2 cellular contexts compared by ENCODE assay signal in the genomic region with DNA sequence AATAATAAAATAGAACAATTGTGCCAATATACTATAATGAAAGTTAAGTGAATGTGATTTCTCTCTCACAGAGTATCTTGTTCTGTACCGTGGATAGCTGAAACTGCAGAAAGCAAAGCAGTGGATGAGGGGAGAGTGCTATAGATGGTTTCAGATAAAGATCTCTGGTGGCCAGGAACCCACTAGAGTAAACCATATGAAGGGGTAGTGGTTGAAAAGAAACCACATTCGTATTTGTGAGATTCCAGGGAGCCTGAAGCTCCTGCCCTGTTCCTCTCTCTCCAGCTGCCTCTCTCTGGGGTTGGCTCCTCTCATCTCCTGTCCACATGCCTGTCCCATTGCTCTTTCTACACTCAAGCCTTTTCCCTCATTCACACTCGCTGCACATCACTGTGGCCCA.
TF ChIP-seq lines count a peak whose summit lies in the region.

No MANE protein-coding gene starts in this region.

TF ChIP-seq in IMR-90, 13 proteins besides CTCF, POLR2A, EP300 and RAD21:
- TF ChIP-seq MAFK (IDR thresholded peaks at IDR 0.05; ENCODE audit: low read depth, low read length): no peak
- TF ChIP-seq SMC3 (IDR thresholded peaks at IDR 0.05; ENCODE audit: low read depth, low read length): no peak
- no peak for TF ChIP-seq BHLHE40 (IDR thresholded peaks at IDR 0.05; ENCODE audit: low read depth, low read length)
- TF ChIP-seq NFE2L2 (IDR thresholded peaks at IDR 0.05; ENCODE audit: low read depth, low read length): no peak
- TF ChIP-seq CEBPB (IDR thresholded peaks at IDR 0.05; ENCODE audit: low read depth, low read length): no peak
- TF ChIP-seq CHD1 (IDR thresholded peaks at IDR 0.05; ENCODE audit: low read depth, low read length): no peak
- TF ChIP-seq, protein P1, sequence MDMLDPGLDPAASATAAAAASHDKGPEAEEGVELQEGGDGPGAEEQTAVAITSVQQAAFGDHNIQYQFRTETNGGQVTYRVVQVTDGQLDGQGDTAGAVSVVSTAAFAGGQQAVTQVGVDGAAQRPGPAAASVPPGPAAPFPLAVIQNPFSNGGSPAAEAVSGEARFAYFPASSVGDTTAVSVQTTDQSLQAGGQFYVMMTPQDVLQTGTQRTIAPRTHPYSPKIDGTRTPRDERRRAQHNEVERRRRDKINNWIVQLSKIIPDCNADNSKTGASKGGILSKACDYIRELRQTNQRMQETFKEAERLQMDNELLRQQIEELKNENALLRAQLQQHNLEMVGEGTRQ (IDR thresholded peaks at IDR 0.05; ENCODE audit: low read depth, low read length): no peak
- TF ChIP-seq MXI1 (IDR thresholded peaks at IDR 0.05; ENCODE audit: borderline replicate concordance, low read depth, low read length): no peak
- TF ChIP-seq RCOR1 (IDR thresholded peaks at IDR 0.05; ENCODE audit: insufficient replicate concordance, low read length): no peak
- TF ChIP-seq, protein P2, sequence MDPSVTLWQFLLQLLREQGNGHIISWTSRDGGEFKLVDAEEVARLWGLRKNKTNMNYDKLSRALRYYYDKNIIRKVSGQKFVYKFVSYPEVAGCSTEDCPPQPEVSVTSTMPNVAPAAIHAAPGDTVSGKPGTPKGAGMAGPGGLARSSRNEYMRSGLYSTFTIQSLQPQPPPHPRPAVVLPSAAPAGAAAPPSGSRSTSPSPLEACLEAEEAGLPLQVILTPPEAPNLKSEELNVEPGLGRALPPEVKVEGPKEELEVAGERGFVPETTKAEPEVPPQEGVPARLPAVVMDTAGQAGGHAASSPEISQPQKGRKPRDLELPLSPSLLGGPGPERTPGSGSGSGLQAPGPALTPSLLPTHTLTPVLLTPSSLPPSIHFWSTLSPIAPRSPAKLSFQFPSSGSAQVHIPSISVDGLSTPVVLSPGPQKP (IDR thresholded peaks at IDR 0.05; ENCODE audit: borderline replicate concordance, low read depth, low read length): no peak
- no peak for TF ChIP-seq MAZ (IDR thresholded peaks at IDR 0.05; ENCODE audit: borderline replicate concordance, low read depth, low read length)
- no peak for TF ChIP-seq RFX5 (IDR thresholded peaks at IDR 0.05; ENCODE audit: low read depth, low read length)
- TF ChIP-seq FOS (IDR thresholded peaks at IDR 0.05; ENCODE audit: low read depth, low read length): no peak

TF ChIP-seq in H1, 55 proteins besides CTCF, POLR2A, EP300 and RAD21:
- TF ChIP-seq RBBP5 (IDR thresholded peaks at IDR 0.05; ENCODE audit: borderline replicate concordance, low read depth, low read length) (no peak), FOSL1 (IDR thresholded peaks at IDR 0.05; ENCODE audit: insufficient read depth, low read depth, low read length) (no peak), TCF12 (IDR thresholded peaks at IDR 0.05; ENCODE audit: low read depth, low read length) (no peak), CBX5 (IDR thresholded peaks at IDR 0.05; ENCODE audit: low read depth, low read length) (no peak), CTBP2 (IDR thresholded peaks at IDR 0.05; ENCODE audit: borderline replicate concordance, insufficient read depth, insufficient read length, low read length) (no peak), TAF1 (IDR thresholded peaks at IDR 0.05; ENCODE audit: low read depth, low read length) (no peak), POU5F1 (IDR thresholded peaks at IDR 0.05; ENCODE audit: low read depth, low read length) (no peak), ASH2L (IDR thresholded peaks at IDR 0.05; ENCODE audit: low read length) (no peak), MAFK (IDR thresholded peaks at IDR 0.05; ENCODE audit: low read depth, low read length) (no peak), EGR1 (IDR thresholded peaks at IDR 0.05; ENCODE audit: borderline replicate concordance, low read depth, low read length) (no peak)
TF ChIP-seq in H1: peak in this region for 0.
